ENCODE assay signal across 10 cellular contexts in genomic region chr2:10790228-10790973, GRCh38.
DNase-seq lines count a peak whose midpoint lies in the region; ATAC-seq and TF ChIP-seq lines count a peak whose summit lies in the region.
"Had no signal": no experiment of that assay in that cellular context is flagged by ENCODE, and none has a peak within 500 bp of the region (broad histone marks: within the 10 kb centered on the region; RNA-seq: fewer than 3 reads in every experiment).

No MANE protein-coding gene starts in this region.

- H3K4me3 ChIP-seq in mucosa of rectum (ENCODE audit: low read length in 2 of 2) (peak overlapping the region in 1 of 2 donors; percentile 49), brain microvascular endothelial cell (ENCODE audit: low read depth, low read length) (no peak overlapping the region)
- H3K4me3 ChIP-seq: smooth muscle cell had no signal

- H3K27me3 ChIP-seq in mucosa of rectum (ENCODE audit: control insufficient read depth in 2 of 2, insufficient read depth in 2 of 2, low read length in 2 of 2) (no peaks in the 10 kb centered on the region), brain microvascular endothelial cell (replicated peaks) (no peaks in the 10 kb centered on the region)

- TF ChIP-seq CTCF in brain microvascular endothelial cell (IDR thresholded peaks at IDR 0.05; ENCODE audit: low read depth, low read length, missing control alignments), result no peak

- in situ Hi-C loops in brain microvascular endothelial cell (cut with HindIII; ENCODE audit: low pct_ligation_motif_present, low sequenced_read_pairs), result no loop called here

- peaks cover 12 to 21% of the 10 kb centered on the region in 2 donors for H3K4me1 ChIP-seq in mucosa of rectum (ENCODE audit: control insufficient read depth in 2 of 2, insufficient read depth in 2 of 2, low read length in 2 of 2)

- DNase-seq in DMS 273 (lab: John Stamatoyannopoulos, UW; ENCODE audit: unreplicated experiment), result no peak
- DNase-seq in brain microvascular endothelial cell, result no peak
- DNase-seq in NCI-H774 (lab: John Stamatoyannopoulos, UW), result no peak
- DNase-seq in NCI-H526 (lab: John Stamatoyannopoulos, UW), result no peak
- DNase-seq: cerebellar nuclear complex had no signal

- ATAC-seq in GM18867 (IDR thresholded peaks at IDR 0.05; ENCODE audit: unreplicated experiment) (peak; percentile 93), GM21529 (IDR thresholded peaks at IDR 0.05; ENCODE audit: unreplicated experiment) (peak; percentile 90), HG03571 (IDR thresholded peaks at IDR 0.05; ENCODE audit: unreplicated experiment) (peak; percentile 89)

- H3K36me3 ChIP-seq in mucosa of rectum (ENCODE audit: control insufficient read depth in 2 of 2, insufficient read depth in 2 of 2, low read length in 2 of 2) (peaks cover 57 to 79% of the 10 kb centered on the region in 2 donors), brain microvascular endothelial cell (replicated peaks) (peaks cover 85% of the 10 kb centered on the region)

- H3K27ac ChIP-seq in mucosa of rectum (ENCODE audit: low read depth in 2 of 2, low read length in 2 of 2) (peak overlapping the region; percentile 16 to 52), brain microvascular endothelial cell (no peak overlapping the region)

- H3K9ac ChIP-seq in mucosa of rectum (ENCODE audit: low read depth in 1 of 2, low read length in 2 of 2), result peak overlapping the region in 1 of 2 donors; percentile 35

- H3K9me3 ChIP-seq in mucosa of rectum (ENCODE audit: control insufficient read depth in 2 of 2, low read length in 2 of 2), result no peaks in the 10 kb centered on the region
